Comparison of ENCODE assay signal across 11 cellular contexts in genomic region chr7:101155303-101155702, GRCh38. TPM values are rescaled to one million over a fixed set of nuclear protein-coding genes. Genes with fewer than 3 reads are reported as not detected.
DNase-seq lines count a peak whose midpoint lies in the region; ATAC-seq, FAIRE-seq and TF ChIP-seq lines count a peak whose summit lies in the region.
"Had no signal": no experiment of that assay in that cellular context is flagged by ENCODE, and none has a peak within 500 bp of the region (broad histone marks: within the 10 kb centered on the region; RNA-seq: fewer than 3 reads in every experiment).

No MANE protein-coding gene starts in this region.

- FAIRE-seq in keratinocyte (lab: Jason Lieb, UNC): no peak
- FAIRE-seq in GM12892 (lab: Jason Lieb, UNC): no peak

- peaks cover 18% of the 10 kb centered on the region for H3K36me3 Mint-ChIP-seq in activated CD4-positive, alpha-beta T cell treated with anti-CD3 and anti-CD28 coated beads, Interleukin-2, amount 10 ng/mL, durations not matched to agents 24 days and 14 days (ENCODE audit: low read depth)
- H3K36me3 Mint-ChIP-seq in activated naive CD8-positive, alpha-beta T cell treated with anti-CD3 and anti-CD28 coated beads for 36 hours: peaks cover 7% of the 10 kb centered on the region

- peak overlapping the region; percentile 48 for H3K27ac Mint-ChIP-seq in activated CD4-positive, alpha-beta T cell treated with anti-CD3 and anti-CD28 coated beads, Interleukin-2, amount 10 ng/mL, durations not matched to agents 24 days and 14 days
- H3K27ac Mint-ChIP-seq in activated naive CD8-positive, alpha-beta T cell treated with anti-CD3 and anti-CD28 coated beads for 36 hours: peak overlapping the region; percentile 54

- H3K9me3 Mint-ChIP-seq in activated CD4-positive, alpha-beta T cell treated with anti-CD3 and anti-CD28 coated beads, Interleukin-2, amount 10 ng/mL, durations not matched to agents 24 days and 14 days: peaks cover 3% of the 10 kb centered on the region
- H3K9me3 Mint-ChIP-seq in activated naive CD8-positive, alpha-beta T cell treated with anti-CD3 and anti-CD28 coated beads for 36 hours: peaks cover 2% of the 10 kb centered on the region

- peak overlapping the region; percentile 86 for H3K4me3 Mint-ChIP-seq in activated CD4-positive, alpha-beta T cell treated with anti-CD3 and anti-CD28 coated beads, Interleukin-2, amount 10 ng/mL, durations not matched to agents 24 days and 14 days
- H3K4me3 Mint-ChIP-seq in activated naive CD8-positive, alpha-beta T cell treated with anti-CD3 and anti-CD28 coated beads for 36 hours: peak overlapping the region; percentile 84

- H3K4me3 ChIP-seq in keratinocyte (ENCODE audit: control insufficient read depth in 2 of 3, extremely low read depth in 1 of 3, insufficient read depth in 2 of 3, low read depth in 1 of 3, low read length in 3 of 3) (peak overlapping the region; percentile 77 to 95 (median 85)), stomach smooth muscle (ENCODE audit: low read length in 2 of 2) (peak overlapping the region; percentile 65 to 77)

- DNase-seq in activated CD4-positive, alpha-beta T cell treated with anti-CD3 and anti-CD28 coated beads, Interleukin-2, amount 10 ng/mL, durations not matched to agents 24 days and 14 days: peak; percentile 63
- no peak for DNase-seq in activated CD4-positive, alpha-beta T cell treated with anti-CD3 and anti-CD28 coated beads for 48 hours
- DNase-seq in activated naive CD8-positive, alpha-beta T cell treated with anti-CD3 and anti-CD28 coated beads for 36 hours: no peak
- DNase-seq in keratinocyte (ENCODE audit: low read depth, low spot score) (no peak), nucleus accumbens (lab: John Stamatoyannopoulos, UW) (no peak), GM12892 (ENCODE audit: insufficient read length) (no peak)
- DNase-seq: activated CD4-positive, alpha-beta T cell treated with anti-CD3 and anti-CD28 coated beads for 1 hour; AML-193 had no signal

- no peak overlapping the region for H2AFZ ChIP-seq in keratinocyte (ENCODE audit: control insufficient read depth, low read length)

- no peak for TF ChIP-seq CTCF in keratinocyte (optimal IDR thresholded peaks at IDR 0.05 in 1 of 3, IDR thresholded peaks at IDR 0.05 in 1 of 3, conservative IDR thresholded peaks at IDR 0.05 in 1 of 3; ENCODE audit: extremely low read depth in 1 of 3, insufficient read depth in 2 of 3, low read length in 3 of 3)

- no peaks in the 10 kb centered on the region for H3K9me1 ChIP-seq in keratinocyte (ENCODE audit: control insufficient read depth, extremely low read depth, insufficient read depth, low read length)

- H3K4me1 ChIP-seq in keratinocyte (ENCODE audit: control insufficient read depth, extremely low read depth, insufficient read depth, low read length): peaks cover 32% of the 10 kb centered on the region
- peaks cover 10% of the 10 kb centered on the region for H3K4me1 ChIP-seq in stomach smooth muscle (ENCODE audit: control insufficient read depth, insufficient read depth, low read length)

- H3K27ac ChIP-seq in keratinocyte (ENCODE audit: control insufficient read depth, insufficient read depth, low read length) (peak overlapping the region; percentile 69), stomach smooth muscle (ENCODE audit: low read length) (no peak overlapping the region)

- no peak for ATAC-seq in GM18870 (IDR thresholded peaks at IDR 0.05; ENCODE audit: unreplicated experiment)

- peak overlapping the region; percentile 98 for H3K4me2 ChIP-seq in keratinocyte (ENCODE audit: control insufficient read depth, extremely low read depth, insufficient read depth, low read depth, low read length)

- H3K36me3 ChIP-seq in keratinocyte (ENCODE audit: control insufficient read depth in 2 of 2, extremely low read depth in 1 of 2, insufficient read depth in 2 of 2, low read length in 2 of 2) (peaks cover 16 to 24% of the 10 kb centered on the region in 2 experiments), stomach smooth muscle (ENCODE audit: control insufficient read depth in 2 of 2, insufficient read depth in 2 of 2, low read length in 2 of 2) (peaks cover 11 to 15% of the 10 kb centered on the region in 2 donors)

- H3K4me1 Mint-ChIP-seq in activated CD4-positive, alpha-beta T cell treated with anti-CD3 and anti-CD28 coated beads, Interleukin-2, amount 10 ng/mL, durations not matched to agents 24 days and 14 days: peaks cover 14% of the 10 kb centered on the region
- peaks cover 8% of the 10 kb centered on the region for H3K4me1 Mint-ChIP-seq in activated naive CD8-positive, alpha-beta T cell treated with anti-CD3 and anti-CD28 coated beads for 36 hours

- no peak for TF ChIP-seq POLR2A in GM12892 (IDR thresholded peaks at IDR 0.05; ENCODE audit: low read depth, low read length)

- H3K9ac ChIP-seq in keratinocyte (ENCODE audit: control insufficient read depth, extremely low read depth, insufficient read depth, low read length): peak overlapping the region; percentile 69
- peak overlapping the region; percentile 55 to 67 for H3K9ac ChIP-seq in stomach smooth muscle (ENCODE audit: low read length in 2 of 2)

- dilution Hi-C loops in keratinocyte (cut with MboI; ENCODE audit: extremely low pct_ligation_motif_present, low sequenced_read_pairs): no loop called here

- intact Hi-C loops in activated CD4-positive, alpha-beta T cell treated with anti-CD3 and anti-CD28 coated beads, Interleukin-2, amount 10 ng/mL, durations not matched to agents 24 days and 14 days (cut with micrococcal nuclease): no loop called here

- peaks cover 20% of the 10 kb centered on the region for H3K79me2 ChIP-seq in keratinocyte (ENCODE audit: control insufficient read depth, insufficient read depth, low read length)

- H4K20me1 ChIP-seq in keratinocyte (ENCODE audit: control insufficient read depth, extremely low read depth, insufficient read depth, low read length): no peaks in the 10 kb centered on the region

- peaks cover 13% of the 10 kb centered on the region for H3K27me3 Mint-ChIP-seq in activated CD4-positive, alpha-beta T cell treated with anti-CD3 and anti-CD28 coated beads, Interleukin-2, amount 10 ng/mL, durations not matched to agents 24 days and 14 days
- peaks cover 11% of the 10 kb centered on the region for H3K27me3 Mint-ChIP-seq in activated naive CD8-positive, alpha-beta T cell treated with anti-CD3 and anti-CD28 coated beads for 36 hours

- H3K27me3 ChIP-seq in keratinocyte (ENCODE audit: control insufficient read depth, extremely low read depth, insufficient read depth, low read length): no peaks in the 10 kb centered on the region
- H3K27me3 ChIP-seq in stomach smooth muscle (ENCODE audit: control insufficient read depth in 1 of 2, insufficient read depth in 2 of 2, low read length in 2 of 2): peaks cover 0 to 7% of the 10 kb centered on the region in 2 donors

- H3K9me3 ChIP-seq in keratinocyte (ENCODE audit: control insufficient read depth, low read depth, low read length): no peaks in the 10 kb centered on the region
- H3K9me3 ChIP-seq in stomach smooth muscle (ENCODE audit: control insufficient read depth in 2 of 2, low read length in 2 of 2): no peaks in the 10 kb centered on the region
- H3K9me3 ChIP-seq: mucosa of descending colon had no signal

RNA-seq across cellular contexts. Expression of gene AP1S1, which starts 1.0 kb away (rescaled TPM):
- total RNA-seq in activated CD4-positive, alpha-beta T cell treated with anti-CD3 and anti-CD28 coated beads, Interleukin-2, amount 10 ng/mL, durations not matched to agents 24 days and 14 days: 44.2 and 49.2 TPM in 2 replicates
- 10 to 100 TPM; 30.1 to 38.4 TPM for total RNA-seq in activated naive CD8-positive, alpha-beta T cell treated with anti-CD3 and anti-CD28 coated beads for 36 hours
- polyA plus RNA-seq in keratinocyte: 279 to 310 TPM (median 289 TPM) in 3 replicates
- 177 TPM for polyA plus RNA-seq in keratinocyte (2011; ENCODE audit: low read depth)
- polyA plus RNA-seq in keratinocyte (2011; cell fraction: cytosol; rRNA removed): 272 and 352 TPM in 2 replicates
- polyA plus RNA-seq in keratinocyte (2011; cell fraction: nucleus; rRNA removed): 191 and 237 TPM in 2 replicates
- polyA plus RNA-seq in keratinocyte (2012; ENCODE audit: low replicate concordance): 194 and 251 TPM in 2 replicates
- polyA minus RNA-seq in keratinocyte: 89.4 to 186 TPM (median 148 TPM) in 3 replicates
- 164 TPM for polyA minus RNA-seq in keratinocyte (2011; cell fraction: cytosol; rRNA and poly(A)+ RNA removed)
- polyA minus RNA-seq in keratinocyte (2011; cell fraction: nucleus; rRNA and poly(A)+ RNA removed): 32.7 and 46.5 TPM in 2 replicates
- 95.5 TPM for polyA plus RNA-seq in GM12892 (2012; ENCODE audit: missing spikeins)

RNA-seq across cellular contexts. Expression of gene VGF, which starts 10.1 kb away (rescaled TPM):
- 0.23 and 0.28 TPM in 2 replicates for total RNA-seq in activated CD4-positive, alpha-beta T cell treated with anti-CD3 and anti-CD28 coated beads, Interleukin-2, amount 10 ng/mL, durations not matched to agents 24 days and 14 days
- not detected for total RNA-seq in activated naive CD8-positive, alpha-beta T cell treated with anti-CD3 and anti-CD28 coated beads for 36 hours
- polyA plus RNA-seq in keratinocyte: 0.04 to 0.06 TPM in 2 of 3 replicates, not detected in the other
- 0.16 TPM for polyA plus RNA-seq in keratinocyte (2011; ENCODE audit: low read depth)
- 0.12 TPM in 1 of 2 replicates, not detected in the other for polyA plus RNA-seq in keratinocyte (2011; cell fraction: cytosol; rRNA removed)
- 0.13 TPM in 1 of 2 replicates, not detected in the other for polyA plus RNA-seq in keratinocyte (2011; cell fraction: nucleus; rRNA removed)
- 0.15 and 0.55 TPM in 2 replicates for polyA plus RNA-seq in keratinocyte (2012; ENCODE audit: low replicate concordance)
- not detected in 3 replicates for polyA minus RNA-seq in keratinocyte
- not detected for polyA minus RNA-seq in keratinocyte (2011; cell fraction: cytosol; rRNA and poly(A)+ RNA removed)
- not detected in 2 replicates for polyA minus RNA-seq in keratinocyte (2011; cell fraction: nucleus; rRNA and poly(A)+ RNA removed)
- polyA plus RNA-seq in GM12892 (2012; ENCODE audit: missing spikeins): not detected

RNA-seq across cellular contexts. Expression of gene NAT16, which starts 24.8 kb away (rescaled TPM):
- not detected in 2 replicates for total RNA-seq in activated CD4-positive, alpha-beta T cell treated with anti-CD3 and anti-CD28 coated beads, Interleukin-2, amount 10 ng/mL, durations not matched to agents 24 days and 14 days
- total RNA-seq in activated naive CD8-positive, alpha-beta T cell treated with anti-CD3 and anti-CD28 coated beads for 36 hours: not detected
- not detected in 3 replicates for polyA plus RNA-seq in keratinocyte
- polyA plus RNA-seq in keratinocyte (2011; ENCODE audit: low read depth): not detected
- polyA plus RNA-seq in keratinocyte (2011; cell fraction: cytosol; rRNA removed): not detected in 2 replicates
- polyA plus RNA-seq in keratinocyte (2011; cell fraction: nucleus; rRNA removed): not detected in 2 replicates
- polyA plus RNA-seq in keratinocyte (2012; ENCODE audit: low replicate concordance): not detected in 2 replicates
- not detected in 3 replicates for polyA minus RNA-seq in keratinocyte
- polyA minus RNA-seq in keratinocyte (2011; cell fraction: cytosol; rRNA and poly(A)+ RNA removed): not detected
- polyA minus RNA-seq in keratinocyte (2011; cell fraction: nucleus; rRNA and poly(A)+ RNA removed): not detected in 2 replicates
- not detected for polyA plus RNA-seq in GM12892 (2012; ENCODE audit: missing spikeins)
- total RNA-seq: mucosa of descending colon had no signal

RNA-seq across cellular contexts. Expression of gene SERPINE1, which starts 28.4 kb away (rescaled TPM):
- total RNA-seq in activated CD4-positive, alpha-beta T cell treated with anti-CD3 and anti-CD28 coated beads, Interleukin-2, amount 10 ng/mL, durations not matched to agents 24 days and 14 days: 0.33 and 0.45 TPM in 2 replicates
- under 1 TPM; 0.06 to 0.27 TPM for total RNA-seq in activated naive CD8-positive, alpha-beta T cell treated with anti-CD3 and anti-CD28 coated beads for 36 hours
- 522 to 820 TPM (median 808 TPM) in 3 replicates for polyA plus RNA-seq in keratinocyte
- polyA plus RNA-seq in keratinocyte (2011; ENCODE audit: low read depth): 34.7 TPM
- 285 and 359 TPM in 2 replicates for polyA plus RNA-seq in keratinocyte (2011; cell fraction: cytosol; rRNA removed)
- 835 and 1,052 TPM in 2 replicates for polyA plus RNA-seq in keratinocyte (2011; cell fraction: nucleus; rRNA removed)
- 93.7 and 469 TPM in 2 replicates for polyA plus RNA-seq in keratinocyte (2012; ENCODE audit: low replicate concordance)
- polyA minus RNA-seq in keratinocyte: 678 to 1,056 TPM (median 837 TPM) in 3 replicates
- 628 TPM for polyA minus RNA-seq in keratinocyte (2011; cell fraction: cytosol; rRNA and poly(A)+ RNA removed)
- 723 and 866 TPM in 2 replicates for polyA minus RNA-seq in keratinocyte (2011; cell fraction: nucleus; rRNA and poly(A)+ RNA removed)
- 0.61 TPM for polyA plus RNA-seq in GM12892 (2012; ENCODE audit: missing spikeins)

RNA-seq across cellular contexts. Expression of gene MOGAT3, which starts 45.5 kb away (rescaled TPM):
- total RNA-seq in activated CD4-positive, alpha-beta T cell treated with anti-CD3 and anti-CD28 coated beads, Interleukin-2, amount 10 ng/mL, durations not matched to agents 24 days and 14 days: not detected in 2 replicates
- total RNA-seq in activated naive CD8-positive, alpha-beta T cell treated with anti-CD3 and anti-CD28 coated beads for 36 hours: not detected
- not detected in 3 replicates for polyA plus RNA-seq in keratinocyte
- polyA plus RNA-seq in keratinocyte (2011; ENCODE audit: low read depth): not detected
- polyA plus RNA-seq in keratinocyte (2011; cell fraction: cytosol; rRNA removed): not detected in 2 replicates
- polyA plus RNA-seq in keratinocyte (2011; cell fraction: nucleus; rRNA removed): not detected in 2 replicates
- polyA plus RNA-seq in keratinocyte (2012; ENCODE audit: low replicate concordance): not detected in 2 replicates
- polyA minus RNA-seq in keratinocyte: not detected in 3 replicates
- not detected for polyA minus RNA-seq in keratinocyte (2011; cell fraction: cytosol; rRNA and poly(A)+ RNA removed)
- polyA minus RNA-seq in keratinocyte (2011; cell fraction: nucleus; rRNA and poly(A)+ RNA removed): not detected in 2 replicates
- not detected for polyA plus RNA-seq in GM12892 (2012; ENCODE audit: missing spikeins)
